11 cellular contexts compared by ENCODE assay signal in genomic region chr10:93068411-93069244, GRCh38. TPM values are rescaled to one million over a fixed set of nuclear protein-coding genes. Genes with fewer than 3 reads are reported as not detected.
DNase-seq lines count a peak whose midpoint lies in the region; ATAC-seq, FAIRE-seq and TF ChIP-seq lines count a peak whose summit lies in the region.
"Had no signal": no experiment of that assay in that cellular context is flagged by ENCODE, and none has a peak within 500 bp of the region (broad histone marks: within the 10 kb centered on the region; RNA-seq: fewer than 3 reads in every experiment).

No MANE protein-coding gene starts in this region.

- peak overlapping the region in 2 of 4 donors; percentile 46 to 79 for H3K4me3 Mint-ChIP-seq in IgD-negative memory B cell
- no peak overlapping the region for H3K4me3 Mint-ChIP-seq in CD8-positive, alpha-beta memory T cell

- dilution Hi-C loops in endothelial cell of umbilical vein (cut with MboI; ENCODE audit: extremely low pct_ligation_motif_present, low sequenced_read_pairs): no loop called here

- H3K4me2 ChIP-seq in endothelial cell of umbilical vein (ENCODE audit: insufficient read depth, low read length) (peak overlapping the region; percentile 42), osteoblast (ENCODE audit: insufficient read depth, low read length) (peak overlapping the region; percentile 45)

- TF ChIP-seq CTCF in endothelial cell of umbilical vein (IDR thresholded peaks at IDR 0.05; ENCODE audit: extremely low read depth in 1 of 2, insufficient read depth in 1 of 2, low read depth in 1 of 2, low read length in 2 of 2): peak in 1 of 2 donors; percentile 23
- no peak for TF ChIP-seq CTCF in osteoblast (IDR thresholded peaks at IDR 0.05; ENCODE audit: extremely low read depth, low read depth, low read length)

- TF ChIP-seq POLR2A in endothelial cell of umbilical vein (IDR thresholded peaks at IDR 0.05; ENCODE audit: low read depth, low read length): no peak

- intact Hi-C loops in endothelial cell of umbilical vein (cut with micrococcal nuclease): loop anchor here (10.0 kb wide), 1 partner anchor 224 kb away; the partner anchor contains the start of gene EXOC6

- H3K4me1 Mint-ChIP-seq in IgD-negative memory B cell: peaks cover 17 to 37% (median 18%) of the 10 kb centered on the region in 3 donors
- H3K4me1 Mint-ChIP-seq in CD8-positive, alpha-beta memory T cell: peaks cover 20 to 60% (median 43%) of the 10 kb centered on the region in 3 donors

- H3K79me2 ChIP-seq in endothelial cell of umbilical vein (ENCODE audit: control insufficient read depth, insufficient read depth, low read length) (no peaks in the 10 kb centered on the region), osteoblast (ENCODE audit: insufficient read depth, low read length) (no peaks in the 10 kb centered on the region)

- CTCF ChIA-PET in endothelial cell of umbilical vein (lab: Charles Lee): interaction anchor here (1.1 to 2.5 kb wide), 5 partner anchors 9 to 104 kb away, joined by 4 to 9 read pairs (median 5); no protein-coding TSS in a partner anchor
- CTCF ChIA-PET in CD8-positive, alpha-beta memory T cell (lab: Charles Lee): interaction anchor here (1.4 kb wide), 1 partner anchor 8 kb away, joined by 3 read pairs; no protein-coding TSS in a partner anchor

- no peaks in the 10 kb centered on the region for H3K9me1 ChIP-seq in endothelial cell of umbilical vein (replicated peaks; ENCODE audit: control insufficient read depth, extremely low read depth, insufficient read depth, low read length)

- no peak overlapping the region for H3K9ac ChIP-seq in endothelial cell of umbilical vein (replicated peaks; ENCODE audit: extremely low read depth, insufficient read depth, low read length)

- FAIRE-seq in endothelial cell of umbilical vein (lab: Jason Lieb, UNC): no peak

- peak overlapping the region in 2 of 3 donors; percentile 28 to 31 for H3K27ac Mint-ChIP-seq in IgD-negative memory B cell
- no peak overlapping the region for H3K27ac Mint-ChIP-seq in CD8-positive, alpha-beta memory T cell

- no peak overlapping the region for H3K4me3 ChIP-seq in endothelial cell of umbilical vein (replicated peaks in 1 of 3; ENCODE audit: insufficient read depth in 1 of 3, low read depth in 1 of 3, low read length in 3 of 3)
- H3K4me3 ChIP-seq in osteoblast (ENCODE audit: insufficient read depth, low read length): no peak overlapping the region
- no peak overlapping the region for H3K4me3 ChIP-seq in CD8-positive, alpha-beta memory T cell (ENCODE audit: low read length)
- H3K4me3 ChIP-seq: Peyer's patch had no signal

- H3K4me1 ChIP-seq in endothelial cell of umbilical vein (ENCODE audit: control insufficient read depth, extremely low read depth, insufficient read depth, low read length) (peaks cover 26% of the 10 kb centered on the region), osteoblast (ENCODE audit: insufficient read depth, low read length) (no peaks in the 10 kb centered on the region)
- H3K4me1 ChIP-seq in CD8-positive, alpha-beta memory T cell (ENCODE audit: insufficient read depth, low read length): peaks cover 4% of the 10 kb centered on the region

- H4K20me1 ChIP-seq in endothelial cell of umbilical vein (replicated peaks; ENCODE audit: control insufficient read depth, extremely low read depth, insufficient read depth, low read length) (peaks cover 3% of the 10 kb centered on the region), osteoblast (ENCODE audit: insufficient read depth, low read length) (no peaks in the 10 kb centered on the region)

- DNase-seq in NCI-H2196 (lab: John Stamatoyannopoulos, UW; ENCODE audit: unreplicated experiment): peak; percentile 15
- no peak for DNase-seq in NCI-H2196 treated with DMSO at 0.1 percent for 48 hours (lab: John Stamatoyannopoulos, UW; ENCODE audit: unreplicated experiment)
- peak; percentile 73 for DNase-seq in endothelial cell of umbilical vein (ENCODE audit: low read depth, low spot score)
- DNase-seq in osteoblast (ENCODE audit: insufficient read length, low spot score, missing footprints): peak; percentile 96
- no peak for DNase-seq in CD8-positive, alpha-beta memory T cell
- no peak for DNase-seq in hepatic stellate cell (ENCODE audit: low spot score)
- DNase-seq: Peyer's patch had no signal

- no peak for ATAC-seq in GM19035 (IDR thresholded peaks at IDR 0.05; ENCODE audit: unreplicated experiment)
- ATAC-seq: sciatic nerve had no signal

- peaks cover 21 to 28% of the 10 kb centered on the region in 2 experiments for H3K27me3 ChIP-seq in endothelial cell of umbilical vein (ENCODE audit: control insufficient read depth in 2 of 2, insufficient read depth in 2 of 2, low read length in 2 of 2)
- peaks cover 86% of the 10 kb centered on the region for H3K27me3 ChIP-seq in osteoblast (ENCODE audit: insufficient read depth, low read length)
- H3K27me3 ChIP-seq in CD8-positive, alpha-beta memory T cell (ENCODE audit: insufficient read depth, low read length, poor library complexity, severe bottlenecking): peaks cover 13% of the 10 kb centered on the region

- H3K9me3 ChIP-seq in endothelial cell of umbilical vein (replicated peaks; ENCODE audit: control insufficient read depth, insufficient read depth, low read length): no peaks in the 10 kb centered on the region
- H3K9me3 ChIP-seq in osteoblast (ENCODE audit: low read depth, low read length): no peaks in the 10 kb centered on the region
- H3K9me3 ChIP-seq in CD8-positive, alpha-beta memory T cell (ENCODE audit: low read length): no peaks in the 10 kb centered on the region
- H3K9me3 ChIP-seq: Peyer's patch had no signal

- no peaks in the 10 kb centered on the region for H3K9me3 Mint-ChIP-seq in IgD-negative memory B cell
- no peaks in the 10 kb centered on the region for H3K9me3 Mint-ChIP-seq in CD8-positive, alpha-beta memory T cell

- H3K27me3 Mint-ChIP-seq in IgD-negative memory B cell: peaks cover 80% of the 10 kb centered on the region
- H3K27me3 Mint-ChIP-seq in CD8-positive, alpha-beta memory T cell: peaks cover 56 to 73% of the 10 kb centered on the region in 2 donors

- H3K36me3 Mint-ChIP-seq in IgD-negative memory B cell: no peaks in the 10 kb centered on the region
- H3K36me3 Mint-ChIP-seq in CD8-positive, alpha-beta memory T cell: no peaks in the 10 kb centered on the region

- no TSS peak for BruUV-seq in endothelial cell of umbilical vein (replicated peaks; lab: Mats Ljungman, UMichigan)

- H2AFZ ChIP-seq in endothelial cell of umbilical vein (ENCODE audit: low read depth, low read length) (no peak overlapping the region), osteoblast (ENCODE audit: low read length) (no peak overlapping the region)

- POLR2A ChIA-PET in endothelial cell of umbilical vein (lab: Charles Lee): no interaction called here
- POLR2A ChIA-PET in CD8-positive, alpha-beta memory T cell (lab: Charles Lee): no interaction called here

- H3K27ac ChIP-seq in endothelial cell of umbilical vein (ENCODE audit: insufficient read depth, low read depth, low read length) (no peak overlapping the region), osteoblast (ENCODE audit: low read depth, low read length) (no peak overlapping the region)
- no peak overlapping the region for H3K27ac ChIP-seq in CD8-positive, alpha-beta memory T cell (ENCODE audit: low read depth, low read length)
- H3K27ac ChIP-seq: Peyer's patch had no signal

- H3K36me3 ChIP-seq in endothelial cell of umbilical vein (ENCODE audit: control insufficient read depth in 2 of 2, extremely low read depth in 1 of 2, insufficient read depth in 2 of 2, low read length in 2 of 2) (peaks cover 0 to 23% of the 10 kb centered on the region in 2 experiments), osteoblast (ENCODE audit: insufficient read depth, low read length) (no peaks in the 10 kb centered on the region)
- H3K36me3 ChIP-seq in CD8-positive, alpha-beta memory T cell (ENCODE audit: insufficient read depth, low read length): no peaks in the 10 kb centered on the region
- H3K36me3 ChIP-seq: Peyer's patch had no signal

TF ChIP-seq in endothelial cell of umbilical vein, 7 proteins besides CTCF, POLR2A, EP300 and RAD21:
- peak; percentile 51 for TF ChIP-seq EZH2 (IDR thresholded peaks at IDR 0.05; ENCODE audit: borderline replicate concordance, low read depth, low read length, severe bottlenecking)
- TF ChIP-seq MAX (IDR thresholded peaks at IDR 0.05; ENCODE audit: insufficient read depth, insufficient read length): no peak

RNA-seq across cellular contexts. Expression of gene CYP26A1, which starts 5.1 kb away (rescaled TPM):
- polyA plus RNA-seq in IgD-negative memory B cell (not detected), endothelial cell of umbilical vein (0.95 and 1.4 TPM in 2 replicates)
- total RNA-seq in endothelial cell of umbilical vein (2.1 and 4.4 TPM in 2 replicates), osteoblast (not detected in 2 replicates)
- polyA plus RNA-seq in endothelial cell of umbilical vein (2011; cell fraction: cytosol; rRNA removed): 0.43 and 0.92 TPM in 2 replicates
- polyA plus RNA-seq in endothelial cell of umbilical vein (2011; cell fraction: nucleus; rRNA removed): 12.8 and 15.9 TPM in 2 replicates
- polyA plus RNA-seq in endothelial cell of umbilical vein (2012): 0.29 and 0.78 TPM in 2 replicates
- 2.2 and 2.9 TPM in 2 replicates for polyA minus RNA-seq in endothelial cell of umbilical vein
- polyA minus RNA-seq in endothelial cell of umbilical vein (2011; cell fraction: cytosol; rRNA and poly(A)+ RNA removed): not detected
- polyA minus RNA-seq in endothelial cell of umbilical vein (2011; cell fraction: nucleus; rRNA and poly(A)+ RNA removed): 2.5 and 10.3 TPM in 2 replicates
- not detected for total RNA-seq in CD8-positive, alpha-beta memory T cell
- not detected for polyA plus RNA-seq in CD8-positive, alpha-beta memory T cell
- total RNA-seq: Peyer's patch, sciatic nerve, subcutaneous adipose tissue had no signal

RNA-seq across cellular contexts. Expression of gene CYP26C1, which starts 8.0 kb away (rescaled TPM):
- not detected for polyA plus RNA-seq in IgD-negative memory B cell
- total RNA-seq in endothelial cell of umbilical vein: 2.0 and 3.0 TPM in 2 replicates
- polyA plus RNA-seq in endothelial cell of umbilical vein: 0.12 and 0.18 TPM in 2 replicates
- 0.01 and 0.04 TPM in 2 replicates for polyA plus RNA-seq in endothelial cell of umbilical vein (2011; cell fraction: cytosol; rRNA removed)
- polyA plus RNA-seq in endothelial cell of umbilical vein (2011; cell fraction: nucleus; rRNA removed): 1.9 and 3.0 TPM in 2 replicates
- not detected in 2 replicates for polyA plus RNA-seq in endothelial cell of umbilical vein (2012)
- 2.0 and 2.1 TPM in 2 replicates for polyA minus RNA-seq in endothelial cell of umbilical vein
- not detected for polyA minus RNA-seq in endothelial cell of umbilical vein (2011; cell fraction: cytosol; rRNA and poly(A)+ RNA removed)
- polyA minus RNA-seq in endothelial cell of umbilical vein (2011; cell fraction: nucleus; rRNA and poly(A)+ RNA removed): 9.4 and 15.7 TPM in 2 replicates
- total RNA-seq in osteoblast: under 0.01 TPM in 2 replicates
- not detected for total RNA-seq in CD8-positive, alpha-beta memory T cell
- polyA plus RNA-seq in CD8-positive, alpha-beta memory T cell: not detected
- total RNA-seq: Peyer's patch had no signal

Comparison
In these comparisons a context has a peak if more than half of its experiments do, and no peak if none do; other contexts are left out.
1. DNase-seq: peak in NCI-H2196 (single experiment), endothelial cell of umbilical vein (single experiment) and osteoblast (single experiment); none in NCI-H2196 treated with DMSO at 0.1 percent for 48 hours (single experiment), CD8-positive, alpha-beta memory T cell (0 of 5) and hepatic stellate cell (single experiment).
2. H3K27ac Mint-ChIP-seq: peak in IgD-negative memory B cell (2 of 3); none in CD8-positive, alpha-beta memory T cell (0 of 8).